30 cellular contexts compared by ENCODE assay signal in genomic region chr13:109476001-109476400, GRCh38.
"Had no signal": no experiment of that assay in that cellular context is flagged by ENCODE, and none has a peak within 500 bp of the region (broad histone marks: within the 10 kb centered on the region; RNA-seq: fewer than 3 reads in every experiment).

No MANE protein-coding gene starts in this region.

- ATAC-seq: activated naive CD4-positive, alpha-beta T cell treated with anti-CD3 and anti-CD28 coated beads, Interleukin-2, amount 50 U/mL, for 72 hours; activated T-cell treated with anti-CD3 and anti-CD28 coated beads, Interleukin-2, amount 50 U/mL, for 72 hours; gastrocnemius medialis; left ventricle myocardium superior; mucosa of descending colon; natural killer cell treated with Interleukin-12 subunit alpha and Interleukin-12 subunit beta and Interleukin-15 and Interleukin-18, amount 100 ng/mL, for 72 hours; stimulated activated memory B cell treated with anti-CD40 and anti-IgM and Interleukin-4, amounts not matched to agents 10 μg/mL and 1 μg/mL and 100 μg/mL, for 72 hours; upper lobe of right lung had no signal

- DNase-seq: activated CD4-positive, alpha-beta T cell treated with anti-CD3 and anti-CD28 coated beads for 4 hours; activated CD4-positive, alpha-beta T cell treated with anti-CD3 and anti-CD28 coated beads, Interleukin-2, amount 50 U/mL, for 4 hours; activated naive CD4-positive, alpha-beta T cell; activated T-cell treated with anti-CD3 and anti-CD28 coated beads for 4 hours; activated T-cell treated with anti-CD3 and anti-CD28 coated beads, Interleukin-2, amount 50 U/mL, for 72 hours; anterior cingulate cortex; dermis blood vessel endothelial cell; effector CD4-positive, alpha-beta T cell; gastrocnemius medialis; head of caudate nucleus; hippocampal formation; left ventricle myocardium superior; mucosa of descending colon; stimulated activated CD4-positive, alpha-beta T cell treated with anti-CD3 and anti-CD28 coated beads, Interleukin-1b, Interleukin-23, amount 100 ng/mL, for 48 hours; stimulated activated CD4-positive, alpha-beta T cell treated with anti-CD3 and anti-CD28 coated beads, Interleukin-4, amount 100 ng/mL, for 4 hours; stimulated activated CD8-positive, alpha-beta memory T cell treated with anti-CD3 and anti-CD28 coated beads, Interleukin-4, amount 100 ng/mL, for 48 hours; stomach; T-helper 9 cell; thyroid gland; upper lobe of right lung had no signal

- H3K4me3 ChIP-seq: gastrocnemius medialis, mucosa of descending colon, right atrium auricular region, smooth muscle cell, stomach, thyroid gland, upper lobe of right lung had no signal

- H3K27me3 Mint-ChIP-seq: central memory CD8-positive, alpha-beta T cell; stimulated activated memory B cell treated with anti-CD40 and anti-IgM and Interleukin-4, amounts not matched to agents 10 μg/mL and 1 μg/mL and 100 μg/mL, for 72 hours had no signal

- H3K4me3 Mint-ChIP-seq: activated T-cell treated with anti-CD3 and anti-CD28 coated beads, Interleukin-2, amount 50 U/mL, for 72 hours; central memory CD8-positive, alpha-beta T cell; natural killer cell treated with Interleukin-12 subunit alpha and Interleukin-12 subunit beta and Interleukin-15 and Interleukin-18, amount 100 ng/mL, for 72 hours; stimulated activated memory B cell treated with anti-CD40 and anti-IgM and Interleukin-4, amounts not matched to agents 10 μg/mL and 1 μg/mL and 100 μg/mL, for 72 hours; T-helper 1 cell treated with Interleukin-12 subunit alpha and Interleukin-12 subunit beta and Interleukin-4 antibody, amounts not matched to agents 30 μg/mL and 1 μg/mL, for 36 hours had no signal

- FAIRE-seq: bronchial epithelial cell, endometrium, TTC549 had no signal

- H3K27ac Mint-ChIP-seq: activated naive CD4-positive, alpha-beta T cell treated with anti-CD3 and anti-CD28 coated beads, Interleukin-2, amount 50 U/mL, for 72 hours; activated T-cell treated with anti-CD3 and anti-CD28 coated beads, Interleukin-2, amount 50 U/mL, for 72 hours; natural killer cell treated with Interleukin-12 subunit alpha and Interleukin-12 subunit beta and Interleukin-15 and Interleukin-18, amount 100 ng/mL, for 72 hours; stimulated activated memory B cell treated with anti-CD40 and anti-IgM and Interleukin-4, amounts not matched to agents 10 μg/mL and 1 μg/mL and 100 μg/mL, for 72 hours; T-helper 1 cell treated with Interleukin-12 subunit alpha and Interleukin-12 subunit beta and Interleukin-4 antibody, amounts not matched to agents 30 μg/mL and 1 μg/mL, for 36 hours had no signal

- H3K4me1 Mint-ChIP-seq: central memory CD8-positive, alpha-beta T cell; stimulated activated memory B cell treated with anti-CD40 and anti-IgM and Interleukin-4, amounts not matched to agents 10 μg/mL and 1 μg/mL and 100 μg/mL, for 72 hours had no signal

- H3K36me3 Mint-ChIP-seq: activated naive CD4-positive, alpha-beta T cell treated with anti-CD3 and anti-CD28 coated beads, Interleukin-2, amount 50 U/mL, for 72 hours; natural killer cell treated with Interleukin-12 subunit alpha and Interleukin-12 subunit beta and Interleukin-15 and Interleukin-18, amount 100 ng/mL, for 72 hours; stimulated activated memory B cell treated with anti-CD40 and anti-IgM and Interleukin-4, amounts not matched to agents 10 μg/mL and 1 μg/mL and 100 μg/mL, for 72 hours had no signal

- H3K9me3 Mint-ChIP-seq: activated naive CD4-positive, alpha-beta T cell treated with anti-CD3 and anti-CD28 coated beads, Interleukin-2, amount 50 U/mL, for 72 hours; activated T-cell treated with anti-CD3 and anti-CD28 coated beads, Interleukin-2, amount 50 U/mL, for 72 hours; natural killer cell treated with Interleukin-12 subunit alpha and Interleukin-12 subunit beta and Interleukin-15 and Interleukin-18, amount 100 ng/mL, for 72 hours; stimulated activated memory B cell treated with anti-CD40 and anti-IgM and Interleukin-4, amounts not matched to agents 10 μg/mL and 1 μg/mL and 100 μg/mL, for 72 hours; T-helper 1 cell treated with Interleukin-12 subunit alpha and Interleukin-12 subunit beta and Interleukin-4 antibody, amounts not matched to agents 30 μg/mL and 1 μg/mL, for 36 hours had no signal
